Comparison of ENCODE assay signal across 8 cellular contexts in genomic region chr3:52444860-52445793, GRCh38. TPM values are rescaled to one million over a fixed set of nuclear protein-coding genes. Genes with fewer than 3 reads are reported as not detected.
DNase-seq lines count a peak whose midpoint lies in the region; ATAC-seq and TF ChIP-seq lines count a peak whose summit lies in the region.

SEMA3G (minus strand) TSS chr3:52445103; CDS start chr3:52445027, 76 bp downstream.

- CTCF ChIA-PET in CD4-positive, alpha-beta T cell (lab: Charles Lee): interaction anchor here (1.1 to 1.4 kb wide), 2 partner anchors 9 to 17 kb away, joined by 3 to 5 read pairs; no protein-coding TSS in a partner anchor
- CTCF ChIA-PET in activated naive CD4-positive, alpha-beta T cell treated with anti-CD3 and anti-CD28 coated beads, Interleukin-2, amount 10 ng/mL, durations not matched to agents 7 days and 5 days (lab: Charles Lee): interaction anchor here (0.7 to 6.6 kb wide), 15 partner anchors 9 to 388 kb away, joined by 3 to 69 read pairs (median 6); partner anchors contain the start of genes NISCH, TLR9 and TNNC1

- H3K4me1 Mint-ChIP-seq in CD4-positive, alpha-beta T cell (ENCODE audit: low read depth): peaks cover 14% of the 10 kb centered on the region
- H3K4me1 Mint-ChIP-seq in activated naive CD4-positive, alpha-beta T cell treated with anti-CD3 and anti-CD28 coated beads, Interleukin-2, amount 10 ng/mL, durations not matched to agents 7 days and 5 days: peaks cover 13% of the 10 kb centered on the region

- peak within 1 kb of the TSS; percentile 14 to 65 (median 29) for H3K4me3 ChIP-seq in skeletal muscle tissue (ENCODE audit: low read length in 3 of 3)

- no peaks in the 10 kb centered on the region for H3K27me3 ChIP-seq in CD4-positive, alpha-beta T cell (ENCODE audit: control insufficient read depth, insufficient read depth, low read length)
- H3K27me3 ChIP-seq in skeletal muscle tissue (ENCODE audit: control insufficient read depth in 3 of 3, insufficient read depth in 3 of 3, low read length in 3 of 3): no peaks in the 10 kb centered on the region

- peak; percentile 32 for TF ChIP-seq CTCF in CD4-positive, alpha-beta T cell (IDR thresholded peaks at IDR 0.05)

- H3K4me3 Mint-ChIP-seq in CD4-positive, alpha-beta T cell: no peak within 1 kb of the TSS
- H3K4me3 Mint-ChIP-seq in activated naive CD4-positive, alpha-beta T cell treated with anti-CD3 and anti-CD28 coated beads, Interleukin-2, amount 10 ng/mL, durations not matched to agents 7 days and 5 days: no peak within 1 kb of the TSS

- H3K9me3 Mint-ChIP-seq in CD4-positive, alpha-beta T cell: no peaks in the 10 kb centered on the region
- no peaks in the 10 kb centered on the region for H3K9me3 Mint-ChIP-seq in activated naive CD4-positive, alpha-beta T cell treated with anti-CD3 and anti-CD28 coated beads, Interleukin-2, amount 10 ng/mL, durations not matched to agents 7 days and 5 days

- peak; percentile 96 for ATAC-seq in CD4-positive, alpha-beta T cell (ENCODE audit: poor library complexity)
- ATAC-seq in GM19467 (IDR thresholded peaks at IDR 0.05; ENCODE audit: unreplicated experiment): peak; percentile 82
- ATAC-seq in left cardiac atrium: peak; percentile 58 to 76

- POLR2A ChIA-PET in CD4-positive, alpha-beta T cell (lab: Charles Lee): interaction anchor here (0.9 to 2.3 kb wide), 2 partner anchors 33 to 106 kb away, joined by 3 to 11 read pairs; no protein-coding TSS in a partner anchor

- no peak within 1 kb of the TSS for H3K27ac Mint-ChIP-seq in CD4-positive, alpha-beta T cell
- H3K27ac Mint-ChIP-seq in activated naive CD4-positive, alpha-beta T cell treated with anti-CD3 and anti-CD28 coated beads, Interleukin-2, amount 10 ng/mL, durations not matched to agents 7 days and 5 days: no peak within 1 kb of the TSS

- no peak within 1 kb of the TSS for H3K27ac ChIP-seq in CD4-positive, alpha-beta T cell (ENCODE audit: low read depth, low read length)
- H3K27ac ChIP-seq in skeletal muscle tissue (ENCODE audit: low read depth, low read length): peak within 1 kb of the TSS; percentile 25

- DNase-seq in CD4-positive, alpha-beta T cell: peak; percentile 55 to 74 (median 64)
- peak; percentile 74 for DNase-seq in HT-29 (ENCODE audit: low spot score)
- DNase-seq in SK-N-DZ (ENCODE audit: low spot score): peak; percentile 79
- peak; percentile 89 for DNase-seq in activated naive CD4-positive, alpha-beta T cell treated with anti-CD3 and anti-CD28 coated beads, Interleukin-2, amount 10 ng/mL, durations not matched to agents 7 days and 5 days
- DNase-seq in left cardiac atrium: peak; percentile 78
- no peak for DNase-seq in amniotic stem cell (lab: John Stamatoyannopoulos, UW)

- H3K27me3 Mint-ChIP-seq in CD4-positive, alpha-beta T cell: no peaks in the 10 kb centered on the region
- peaks cover 8% of the 10 kb centered on the region for H3K27me3 Mint-ChIP-seq in activated naive CD4-positive, alpha-beta T cell treated with anti-CD3 and anti-CD28 coated beads, Interleukin-2, amount 10 ng/mL, durations not matched to agents 7 days and 5 days

- peaks cover 11 to 41% (median 38%) of the 10 kb centered on the region in 3 donors for H3K4me1 ChIP-seq in skeletal muscle tissue (ENCODE audit: control insufficient read depth in 3 of 3, insufficient read depth in 3 of 3, low read length in 3 of 3)

- H3K36me3 ChIP-seq in skeletal muscle tissue (ENCODE audit: control insufficient read depth in 3 of 3, insufficient read depth in 3 of 3, low read length in 3 of 3): peaks cover 0 to 3% (median 0%) of the 10 kb centered on the region in 3 donors

- intact Hi-C loops in CD4-positive, alpha-beta T cell (cut with DNase I, micrococcal nuclease): loop anchor here (5.0 to 10.0 kb wide), 3 partner anchors 153 to 223 kb away; partner anchors contain the start of gene GLYCTK (in 1 of the 2)
- intact Hi-C loops in left cardiac atrium (cut with DNase I): no loop called here

- H3K9me3 ChIP-seq in CD4-positive, alpha-beta T cell (ENCODE audit: control insufficient read depth, low read length): no peaks in the 10 kb centered on the region
- no peaks in the 10 kb centered on the region for H3K9me3 ChIP-seq in skeletal muscle tissue (ENCODE audit: control insufficient read depth in 3 of 3, low read length in 3 of 3)

- H3K9ac ChIP-seq in skeletal muscle tissue (ENCODE audit: low read depth in 1 of 3, low read length in 3 of 3): peak within 1 kb of the TSS in 1 of 3 donors; percentile 73

- H3K36me3 Mint-ChIP-seq in CD4-positive, alpha-beta T cell (ENCODE audit: low read depth): no peaks in the 10 kb centered on the region
- H3K36me3 Mint-ChIP-seq in activated naive CD4-positive, alpha-beta T cell treated with anti-CD3 and anti-CD28 coated beads, Interleukin-2, amount 10 ng/mL, durations not matched to agents 7 days and 5 days: no peaks in the 10 kb centered on the region

RNA-seq across cellular contexts. Expression of gene SEMA3G, which starts in this region (rescaled TPM):
- total RNA-seq in CD4-positive, alpha-beta T cell: under 1 TPM; 0.34 to 0.69 TPM
- total RNA-seq in HT-29 (2014; rRNA removed; shearing (Covaris generic)): 0.15 and 0.31 TPM in 2 replicates
- 0.24 and 1.3 TPM in 2 replicates for polyA plus RNA-seq in SK-N-DZ (2014; cell fraction: cytosol; rRNA removed)
- 0.39 and 2.1 TPM in 2 replicates for polyA plus RNA-seq in SK-N-DZ (2014; cell fraction: nucleus; rRNA removed)
- total RNA-seq in left cardiac atrium (10 to 100 TPM; 13.7 to 19.9 TPM), skeletal muscle tissue (4.7 TPM)

Comparison
In these comparisons a context has a peak if more than half of its experiments do, and no peak if none do; other contexts are left out.
1. Peak in DNase-seq and ATAC-seq in CD4-positive, alpha-beta T cell; RNA of the gene not detected or under 1 TPM.
2. Peak in DNase-seq in HT-29; RNA of the gene not detected or under 1 TPM.
3. intact Hi-C loops: an anchor here in CD4-positive, alpha-beta T cell (5.0 to 10.0 kb wide); none called in left cardiac atrium.